In the genomic region with DNA sequence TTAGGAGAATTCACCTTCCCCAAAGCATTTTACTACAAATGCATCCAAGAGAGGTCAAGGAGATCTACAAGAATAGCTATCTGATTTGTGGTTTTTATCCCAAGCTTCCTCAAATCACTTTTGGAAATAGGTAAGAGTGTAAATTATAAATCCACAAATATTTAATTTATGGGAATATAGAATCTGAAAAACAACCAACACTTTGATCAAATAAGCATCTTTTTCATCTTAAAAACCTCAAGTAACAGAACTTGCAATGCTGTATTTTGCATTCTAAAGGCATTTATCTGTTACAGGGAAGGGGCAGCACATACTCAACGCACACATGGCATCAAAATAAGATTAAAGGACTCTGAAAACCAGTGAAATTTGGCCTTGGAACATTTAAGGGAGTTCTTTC, we compare ENCODE assay signal across 28 cellular contexts. TPM values are rescaled to one million over a fixed set of nuclear protein-coding genes. Genes with fewer than 3 reads are reported as not detected.
DNase-seq lines count a peak whose midpoint lies in the region; ATAC-seq, FAIRE-seq and TF ChIP-seq lines count a peak whose summit lies in the region.
"Had no signal": no experiment of that assay in that cellular context is flagged by ENCODE, and none has a peak within 500 bp of the region (broad histone marks: within the 10 kb centered on the region; RNA-seq: fewer than 3 reads in every experiment).

No MANE protein-coding gene starts in this region.

- H3K9me3 ChIP-seq in HUES48 (ENCODE audit: control insufficient read depth, insufficient read depth, low read length) (no peaks in the 10 kb centered on the region), WERI-Rb-1 (ENCODE audit: severe bottlenecking) (no peaks in the 10 kb centered on the region), HepG2 (ENCODE audit: low read length) (no peaks in the 10 kb centered on the region), suprapubic skin (no peaks in the 10 kb centered on the region), smooth muscle cell (replicated peaks; ENCODE audit: low read depth) (no peaks in the 10 kb centered on the region)
- H3K9me3 ChIP-seq: Caco-2, esophagus squamous epithelium, pancreas, spleen had no signal

- no peaks in the 10 kb centered on the region for H3F3A ChIP-seq in smooth muscle cell (ENCODE audit: low read depth)

- no peak for FAIRE-seq in HepG2 (lab: Jason Lieb, UNC)
- FAIRE-seq: frontal cortex, kidney, pancreas had no signal

- no peak for TF ChIP-seq EP300 in HepG2 (IDR thresholded peaks at IDR 0.05; ENCODE audit: low read depth in 2 of 2, low read length in 2 of 2)
- no peak for TF ChIP-seq EP300 in HepG2 (CRISPR knock-in tag; IDR thresholded peaks at IDR 0.05; ENCODE audit: borderline replicate concordance)
- no peak for TF ChIP-seq EP300 in suprapubic skin (IDR thresholded peaks at IDR 0.05)

- H3K4me1 ChIP-seq in HUES48 (ENCODE audit: control insufficient read depth, insufficient read depth, low read length) (peaks cover 10% of the 10 kb centered on the region; the same call in 1 of the 2 replicates), HepG2 (ENCODE audit: insufficient read depth, low read length) (peaks cover 15% of the 10 kb centered on the region), suprapubic skin (peaks cover 18% of the 10 kb centered on the region), smooth muscle cell (ENCODE audit: low read depth) (peaks cover 28% of the 10 kb centered on the region)
- H3K4me1 ChIP-seq: Caco-2 had no signal

- ATAC-seq in HepG2 (no peak), GM21390 (IDR thresholded peaks at IDR 0.05; ENCODE audit: unreplicated experiment) (no peak)
- ATAC-seq: activated CD4-positive, CD25-positive, alpha-beta regulatory T cell treated with anti-CD3 and anti-CD28 coated beads, Interleukin-2, amount 50 U/mL, for 24 hours; naive thymus-derived CD8-positive, alpha-beta T cell; pancreas had no signal

- in situ Hi-C loops in HepG2 (cut with HindIII; ENCODE audit: extremely low pct_ligation_motif_present, low pct_unique_long_range_greater_than_20kb), result no loop called here

- TF ChIP-seq CTCF in WERI-Rb-1 (IDR thresholded peaks at IDR 0.05; ENCODE audit: low read depth, low read length) (no peak), HepG2 (CRISPR knock-in tag; IDR thresholded peaks at IDR 0.05) (no peak), suprapubic skin (IDR thresholded peaks at IDR 0.05) (no peak), smooth muscle cell (IDR thresholded peaks at IDR 0.05; ENCODE audit: borderline replicate concordance, insufficient read depth, poor library complexity, severe bottlenecking) (no peak)

- DNase-seq in WERI-Rb-1 (no peak), HepG2 (ENCODE audit: low spot score) (no peak), suprapubic skin (ENCODE audit: low spot score in 2 of 2) (no peak), NCI-H2107 treated with DMSO at 0.1 percent for 48 hours (lab: John Stamatoyannopoulos, UW; ENCODE audit: unreplicated experiment) (no peak), smooth muscle cell (lab: John Stamatoyannopoulos, UW; ENCODE audit: unreplicated experiment) (no peak)
- DNase-seq: activated CD4-positive, alpha-beta memory T cell treated with anti-CD3 and anti-CD28 coated beads for 36 hours; activated CD8-positive, alpha-beta memory T cell treated with anti-CD3 and anti-CD28 coated beads, Interleukin-2, amount 50 U/mL, for 4 hours; activated naive CD4-positive, alpha-beta T cell treated with anti-CD3 and anti-CD28 coated beads, Interleukin-2, amount 50 U/mL, for 16 hours; Caco-2; cortex of kidney; esophagus squamous epithelium; GOT3; kidney; midbrain; naive thymus-derived CD8-positive, alpha-beta T cell; NCI-H2029 treated with DMSO at 0.1 percent for 48 hours; NCI-H226; NCI-H69; pancreas; spleen had no signal

- H3K4me2 ChIP-seq in HepG2 (ENCODE audit: low read depth, low read length) (no peak overlapping the region), smooth muscle cell (no peak overlapping the region)

- H3K79me2 ChIP-seq in HepG2 (ENCODE audit: insufficient read depth, low read length) (no peaks in the 10 kb centered on the region), smooth muscle cell (ENCODE audit: low read depth) (no peaks in the 10 kb centered on the region)

- H4K20me1 ChIP-seq in HepG2 (ENCODE audit: insufficient read depth, low read length) (no peaks in the 10 kb centered on the region; the same call in 1 of the 2 replicates), smooth muscle cell (ENCODE audit: low read depth) (no peaks in the 10 kb centered on the region)

- H3K9ac ChIP-seq in HUES48 (ENCODE audit: low read depth, low read length) (no peak overlapping the region), HepG2 (ENCODE audit: insufficient read depth, low read depth, low read length) (no peak overlapping the region), smooth muscle cell (ENCODE audit: low read depth) (no peak overlapping the region)

- no TSS peak for BruUV-seq in HepG2 (replicated peaks; lab: Mats Ljungman, UMichigan)

- POLR2A ChIA-PET in HepG2 (lab: Yijun Ruan, JAX), result no interaction called here

- TF ChIP-seq POLR2A in HepG2 (IDR thresholded peaks at IDR 0.05; ENCODE audit: insufficient read depth in 1 of 2, low read depth in 2 of 2, low read length in 2 of 2) (no peak), suprapubic skin (IDR thresholded peaks at IDR 0.05) (no peak)

- intact Hi-C loops in HepG2 (cut with micrococcal nuclease; ENCODE audit: unreplicated experiment), result no loop called here

- WGBS in HepG2 (ENCODE audit: low lambda C conversion rate), result 32% methylated on average over 1 of the region's 1 CpG
- WGBS in suprapubic skin, result 80% methylated on average over 1 of the region's 1 CpG
- 78% methylated on average over 1 of the region's 1 CpG for WGBS in smooth muscle cell (ENCODE audit: low lambda C conversion rate)

- peak overlapping the region; percentile 82; the same call in 1 of the 2 replicates for H3K4me3 ChIP-seq in HUES48 (ENCODE audit: low read depth, low read length)
- H3K4me3 ChIP-seq in WERI-Rb-1 (ENCODE audit: low read depth, low read length), result peak overlapping the region; percentile 91
- H3K4me3 ChIP-seq in HepG2 (replicated peaks in 1 of 3; ENCODE audit: insufficient read depth in 1 of 3, low read depth in 2 of 3, low read length in 3 of 3), result no peak overlapping the region
- H3K4me3 ChIP-seq in suprapubic skin, result peak overlapping the region; percentile 67
- H3K4me3 ChIP-seq in smooth muscle cell, result no peak overlapping the region
- H3K4me3 ChIP-seq: pancreas had no signal

- H3K27ac ChIP-seq in HUES48 (ENCODE audit: low read depth, low read length) (no peak overlapping the region), WERI-Rb-1 (no peak overlapping the region), HepG2 (ENCODE audit: extremely low read length, insufficient read depth, low read length) (no peak overlapping the region), suprapubic skin (no peak overlapping the region), smooth muscle cell (ENCODE audit: low read depth) (no peak overlapping the region)
- H3K27ac ChIP-seq: cardiac muscle cell, pancreas, RWPE1, spleen had no signal

- TF ChIP-seq RAD21 in HepG2 (CRISPR knock-in tag; IDR thresholded peaks at IDR 0.05), result no peak

- CTCF ChIA-PET in HepG2 (lab: Yijun Ruan, JAX; ENCODE audit: low intra/inter-chr PET ratio, low total read pairs), result no interaction called here

- peaks cover 58% of the 10 kb centered on the region for H3K27me3 ChIP-seq in HUES48 (ENCODE audit: control insufficient read depth, insufficient read depth, low read length)
- H3K27me3 ChIP-seq in WERI-Rb-1 (ENCODE audit: insufficient read depth, low read depth, severe bottlenecking), result no peaks in the 10 kb centered on the region
- H3K27me3 ChIP-seq in HepG2 (ENCODE audit: control insufficient read depth in 1 of 2, insufficient read depth in 2 of 2, low read length in 2 of 2), result peaks cover 0 to 59% of the 10 kb centered on the region in 2 experiments; a peak in 4 of 5 replicates
- H3K27me3 ChIP-seq in suprapubic skin, result peaks cover 25% of the 10 kb centered on the region
- H3K27me3 ChIP-seq in smooth muscle cell (ENCODE audit: low read depth), result peaks cover 72% of the 10 kb centered on the region
- H3K27me3 ChIP-seq: pancreas had no signal

- no peaks in the 10 kb centered on the region for H3K36me3 ChIP-seq in HUES48 (ENCODE audit: control insufficient read depth, insufficient read depth, low read length)
- no peaks in the 10 kb centered on the region for H3K36me3 ChIP-seq in WERI-Rb-1
- no peaks in the 10 kb centered on the region for H3K36me3 ChIP-seq in HepG2 (replicated peaks in 1 of 2; ENCODE audit: control insufficient read depth in 1 of 2, insufficient read depth in 2 of 2, low read length in 2 of 2)
- H3K36me3 ChIP-seq in suprapubic skin, result no peaks in the 10 kb centered on the region
- no peaks in the 10 kb centered on the region for H3K36me3 ChIP-seq in smooth muscle cell (ENCODE audit: low read depth)
- H3K36me3 ChIP-seq: cardiac muscle cell, esophagus squamous epithelium, pancreas, spleen had no signal

- H2AFZ ChIP-seq in HepG2 (ENCODE audit: low read length) (no peak overlapping the region), smooth muscle cell (ENCODE audit: low read depth) (no peak overlapping the region)

RNA-seq across cellular contexts. Expression of gene ZNF385B, which starts 1.9 kb away (rescaled TPM):
- total RNA-seq in HepG2 (2016; rRNA removed; fragmentation: Illumina TruSeq; extraction: Trizol) (3.3 and 4.0 TPM in 2 replicates), suprapubic skin (1 to 10 TPM in 3 of 4 donors, under 1 TPM in 1; 0.89 to 3.6 (median 1.8) TPM), smooth muscle cell (2.5 and 3.2 TPM in 2 replicates)
- total RNA-seq in HepG2 (2016; cell fraction: cytosol; rRNA removed; fragmentation: Illumina TruSeq; extraction: Trizol; ENCODE audit: low read depth), result 0.91 and 1.4 TPM in 2 replicates
- total RNA-seq in HepG2 (2016; cell fraction: insoluble cytoplasmic fraction; rRNA removed; fragmentation: Illumina TruSeq; extraction: Trizol), result 3.7 and 4.7 TPM in 2 replicates
- total RNA-seq in HepG2 (2016; cell fraction: membrane; rRNA removed; fragmentation: Illumina TruSeq; extraction: Trizol), result 3.0 and 4.0 TPM in 2 replicates
- total RNA-seq in HepG2 (2016; cell fraction: nucleus; rRNA removed; fragmentation: Illumina TruSeq; extraction: Trizol), result 8.5 and 9.0 TPM in 2 replicates
- polyA plus RNA-seq in HepG2 (2011; rRNA removed) (5.6 and 6.7 TPM in 2 replicates), smooth muscle cell (1.4 and 2.6 TPM in 2 replicates)
- 3.7 and 4.0 TPM in 2 replicates for polyA plus RNA-seq in HepG2 (2011; cell fraction: cytosol; rRNA removed)
- polyA plus RNA-seq in HepG2 (2011; cell fraction: nucleus; rRNA removed), result 3.8 and 4.5 TPM in 2 replicates
- 3.8 and 6.1 TPM in 2 replicates for polyA plus RNA-seq in HepG2 (2012)
- 1.5 and 1.7 TPM in 2 replicates for polyA plus RNA-seq in HepG2 (2016; cell fraction: cytosol; fragmentation: Illumina TruSeq; extraction: Trizol; ENCODE audit: low read depth)
- 9.0 and 10.1 TPM in 2 replicates for polyA plus RNA-seq in HepG2 (2016; cell fraction: insoluble cytoplasmic fraction; fragmentation: Illumina TruSeq; extraction: Trizol; ENCODE audit: low read depth)
- 4.7 and 5.6 TPM in 2 replicates for polyA plus RNA-seq in HepG2 (2016; cell fraction: membrane; fragmentation: Illumina TruSeq; extraction: Trizol; ENCODE audit: low read depth)
- 8.6 and 9.5 TPM in 2 replicates for polyA plus RNA-seq in HepG2 (2016; cell fraction: nucleus; fragmentation: Illumina TruSeq; extraction: Trizol; ENCODE audit: insufficient read depth, low read depth)
- polyA minus RNA-seq in HepG2 (2011; rRNA and poly(A)+ RNA removed; ENCODE audit: low replicate concordance), result 8.8 TPM in 1 of 2 replicates, not detected in the other
- polyA minus RNA-seq in HepG2 (2011; cell fraction: cytosol; rRNA and poly(A)+ RNA removed), result 4.1 and 4.4 TPM in 2 replicates
- polyA minus RNA-seq in HepG2 (2011; cell fraction: nucleus; rRNA and poly(A)+ RNA removed), result 32.3 and 34.8 TPM in 2 replicates
- total RNA-seq: activated CD4-positive, alpha-beta memory T cell treated with anti-CD3 and anti-CD28 coated beads for 36 hours; naive thymus-derived CD8-positive, alpha-beta T cell; SK-MEL-5; T-helper 1 cell treated with Interleukin-12 subunit alpha and Interleukin-12 subunit beta and Interleukin-4 antibody, amounts not matched to agents 30 ng/mL and 1 ng/mL, for 36 hours had no signal
- polyA plus RNA-seq: naive thymus-derived CD8-positive, alpha-beta T cell had no signal

Comparison
In these comparisons a context has a peak if more than half of its experiments do, and no peak if none do; other contexts are left out.
1. H3K4me3 ChIP-seq: peak in HUES48 (single experiment), WERI-Rb-1 (single experiment) and suprapubic skin (single experiment); none in HepG2 (0 of 3) and smooth muscle cell (single experiment).